Comparison of ENCODE assay signal across 9 cellular contexts in genomic region chr3:127629462-127630403, GRCh38. TPM values are rescaled to one million over a fixed set of nuclear protein-coding genes. Genes with fewer than 3 reads are reported as not detected.
A peak's percentile ranks its signal among the peaks of the same experiment; 100 is the strongest.
DNase-seq lines count a peak whose midpoint lies in the region; ATAC-seq and TF ChIP-seq lines count a peak whose summit lies in the region.
"Had no signal": no experiment of that assay in that cellular context is flagged by ENCODE, and none has a peak within 500 bp of the region (broad histone marks: within the 10 kb centered on the region; RNA-seq: fewer than 3 reads in every experiment).

No MANE protein-coding gene starts in this region.

- TF ChIP-seq CTCF in AG04449 (IDR thresholded peaks at IDR 0.05; ENCODE audit: insufficient read depth, low read length, missing control alignments) (no peak), MCF 10A (IDR thresholded peaks at IDR 0.05; ENCODE audit: unreplicated experiment) (no peak), lower lobe of right lung (IDR thresholded peaks at IDR 0.05) (no peak)

- peak overlapping the region; percentile 72 for H3K4me2 ChIP-seq in GM23248 (ENCODE audit: unreplicated experiment)

- no TSS peak for BruUV-seq in MCF 10A (replicated peaks; lab: Mats Ljungman, UMichigan)

- ATAC-seq in lower lobe of right lung (peak; percentile 31 to 41), GM19397 (IDR thresholded peaks at IDR 0.05; ENCODE audit: unreplicated experiment) (no peak)

- no peaks in the 10 kb centered on the region for H3K9me3 Mint-ChIP-seq in MCF 10A (ENCODE audit: unreplicated experiment)

- peak overlapping the region; percentile 72 for H3K4me3 Mint-ChIP-seq in MCF 10A (ENCODE audit: unreplicated experiment)

- H3K4me1 Mint-ChIP-seq in MCF 10A (ENCODE audit: insufficient read depth, unreplicated experiment) = peaks cover 8% of the 10 kb centered on the region

- WGBS in GM23248 (ENCODE audit: low coverage in 1 of 2, low lambda C conversion rate in 2 of 2, missing lambda C conversion rate in 2 of 2), 2 experiments = 10 to 14% methylated on average over 51 to 52 of the region's 65 CpGs

- CTCF ChIA-PET in AG04449 (lab: Yijun Ruan, JAX) (interaction anchor here (1.2 kb wide), 1 partner anchor 10 kb away, joined by 3 read pairs; no protein-coding TSS in a partner anchor), MCF 10A (lab: Yijun Ruan, JAX) (interaction anchor here (0.7 kb wide), 1 partner anchor 406 kb away, joined by 3 read pairs; no protein-coding TSS in a partner anchor)

- intact Hi-C loops in MCF 10A (cut with micrococcal nuclease) (no loop called here), lower lobe of right lung (cut with DNase I) (no loop called here)

- H3K27me3 ChIP-seq in GM23248 (replicated peaks; ENCODE audit: insufficient read depth) (peaks cover 20% of the 10 kb centered on the region), lower lobe of right lung (ENCODE audit: low read depth) (peaks cover 33% of the 10 kb centered on the region)

- H2AFZ ChIP-seq in GM23248 = 0 out of 2 replicates have a peak overlapping the region, but pooled peaks have one; percentile 26

- no peaks in the 10 kb centered on the region for H3K36me3 Mint-ChIP-seq in MCF 10A (ENCODE audit: insufficient read depth, unreplicated experiment)

- H3K36me3 ChIP-seq in GM23248 (ENCODE audit: low read depth) = no peaks in the 10 kb centered on the region
- H3K36me3 ChIP-seq in SK-N-MC (ENCODE audit: insufficient read depth, low read length) = no peaks in the 10 kb centered on the region
- no peaks in the 10 kb centered on the region for H3K36me3 ChIP-seq in lower lobe of right lung

- H4K20me1 ChIP-seq in GM23248 (ENCODE audit: insufficient read depth) = no peaks in the 10 kb centered on the region

- no peaks in the 10 kb centered on the region for H3K9me2 ChIP-seq in GM23248 (ENCODE audit: insufficient read depth)

- H3K27ac Mint-ChIP-seq in MCF 10A (ENCODE audit: low read depth, unreplicated experiment) = no peak overlapping the region

- no peak for DNase-seq in AG04449 (ENCODE audit: low read depth, low spot score)
- DNase-seq in GM23248 = peak; percentile 42
- DNase-seq in SK-N-MC (ENCODE audit: low read depth, low spot score) = no peak
- no peak for DNase-seq in MCF 10A (ENCODE audit: unreplicated experiment)
- DNase-seq in lower lobe of right lung = no peak
- peak; percentile 56 to 71 for DNase-seq in stimulated activated CD8-positive, alpha-beta memory T cell treated with anti-CD3 and anti-CD28 coated beads, Interleukin-7, amount 100 ng/mL, for 4 hours (ENCODE audit: low read depth in 2 of 2)
- no peak for DNase-seq in SHP77 treated with DMSO at 0.1 percent for 48 hours (lab: John Stamatoyannopoulos, UW)

- peaks cover 16% of the 10 kb centered on the region for H3K27me3 Mint-ChIP-seq in MCF 10A (ENCODE audit: insufficient read depth, unreplicated experiment)

- H3K9ac ChIP-seq in GM23248 (no peak overlapping the region), SK-N-MC (ENCODE audit: insufficient read length) (peak overlapping the region; percentile 69)

- H3K79me2 ChIP-seq in GM23248 (ENCODE audit: insufficient read depth) = no peaks in the 10 kb centered on the region

- in situ Hi-C loops in GM23248 (cut with MboI) = no loop called here

- H3K4me3 ChIP-seq in AG04449 (ENCODE audit: low read depth, low read length) (peak overlapping the region; percentile 51), GM23248 (peak overlapping the region; percentile 69), SK-N-MC (peak overlapping the region; percentile 86), lower lobe of right lung (peak overlapping the region; percentile 57)

- H3K9me3 ChIP-seq in GM23248 (ENCODE audit: low read depth) (no peaks in the 10 kb centered on the region), SK-N-MC (ENCODE audit: low read depth, low read length) (no peaks in the 10 kb centered on the region), lower lobe of right lung (no peaks in the 10 kb centered on the region)

- H3F3A ChIP-seq in GM23248 (ENCODE audit: insufficient read depth) = peaks cover 8% of the 10 kb centered on the region

- H3K27ac ChIP-seq in GM23248 (no peak overlapping the region), SK-N-MC (no peak overlapping the region), lower lobe of right lung (no peak overlapping the region)
- H3K27ac ChIP-seq: epithelial cell of prostate had no signal

- POLR2A ChIA-PET in AG04449 (lab: Yijun Ruan, JAX) = no interaction called here
- POLR2A ChIA-PET in MCF 10A (lab: Yijun Ruan, JAX) = interaction anchor here (0.6 to 2.4 kb wide), 3 partner anchors 10 to 1250 kb away, joined by 3 to 11 read pairs (median 3); partner anchors contain the start of gene ACAD9

- H3K4me1 ChIP-seq in GM23248 (ENCODE audit: insufficient read depth) (no peaks in the 10 kb centered on the region), lower lobe of right lung (peaks cover 14% of the 10 kb centered on the region)

RNA-seq across cellular contexts. Expression of gene PODXL2, which starts 0.7 kb away (rescaled TPM):
- total RNA-seq in GM23248 (2014; rRNA removed; shearing (Covaris generic)) = 0.89 and 2.5 TPM in 2 replicates
- polyA plus RNA-seq in GM23248 (2016; fragmentation: Nextera tagmentation; extraction: Ambion mirVana) = 1.2 and 1.8 TPM in 2 replicates
- 10.1 and 10.4 TPM in 2 replicates for total RNA-seq in MCF 10A (2022)
- total RNA-seq in lower lobe of right lung = 2.2 TPM

RNA-seq across cellular contexts. Expression of gene MCM2, which starts 31.5 kb away (rescaled TPM):
- total RNA-seq in GM23248 (2014; rRNA removed; shearing (Covaris generic)) = 30.3 and 36.4 TPM in 2 replicates
- polyA plus RNA-seq in GM23248 (2016; fragmentation: Nextera tagmentation; extraction: Ambion mirVana) = 14.4 and 14.7 TPM in 2 replicates
- total RNA-seq in MCF 10A (2022) = 12.5 and 17.5 TPM in 2 replicates
- total RNA-seq in lower lobe of right lung = 6.1 TPM

RNA-seq across cellular contexts. Expression of gene TPRA1, which starts 39.2 kb away (rescaled TPM):
- total RNA-seq in GM23248 (2014; rRNA removed; shearing (Covaris generic)) = 56.1 and 65.1 TPM in 2 replicates
- polyA plus RNA-seq in GM23248 (2016; fragmentation: Nextera tagmentation; extraction: Ambion mirVana) = 42.8 and 45.4 TPM in 2 replicates
- 47.0 and 57.2 TPM in 2 replicates for total RNA-seq in MCF 10A (2022)
- 38.8 TPM for total RNA-seq in lower lobe of right lung

RNA-seq across cellular contexts. Expression of gene ABTB1, which starts 43.0 kb away (rescaled TPM):
- total RNA-seq in GM23248 (2014; rRNA removed; shearing (Covaris generic)) = 7.8 and 8.9 TPM in 2 replicates
- polyA plus RNA-seq in GM23248 (2016; fragmentation: Nextera tagmentation; extraction: Ambion mirVana) = 20.4 and 20.9 TPM in 2 replicates
- total RNA-seq in MCF 10A (2022) = 9.7 and 10.0 TPM in 2 replicates
- total RNA-seq in lower lobe of right lung = 56.6 TPM

Comparison
In these comparisons a context has a peak if more than half of its experiments do, and no peak if none do; other contexts are left out.
1. DNase-seq: peak in GM23248 (single experiment) and stimulated activated CD8-positive, alpha-beta memory T cell treated with anti-CD3 and anti-CD28 coated beads, Interleukin-7, amount 100 ng/mL, for 4 hours (2 of 2); none in AG04449 (single experiment), SK-N-MC (single experiment), MCF 10A (single experiment), lower lobe of right lung (single experiment) and SHP77 treated with DMSO at 0.1 percent for 48 hours (single experiment).
2. Peak in every context shown above with its lines, with median percentiles within 50 percentile points of each other: H3K4me3 ChIP-seq.